Comparison of ENCODE assay signal across 14 cellular contexts in the genomic region with DNA sequence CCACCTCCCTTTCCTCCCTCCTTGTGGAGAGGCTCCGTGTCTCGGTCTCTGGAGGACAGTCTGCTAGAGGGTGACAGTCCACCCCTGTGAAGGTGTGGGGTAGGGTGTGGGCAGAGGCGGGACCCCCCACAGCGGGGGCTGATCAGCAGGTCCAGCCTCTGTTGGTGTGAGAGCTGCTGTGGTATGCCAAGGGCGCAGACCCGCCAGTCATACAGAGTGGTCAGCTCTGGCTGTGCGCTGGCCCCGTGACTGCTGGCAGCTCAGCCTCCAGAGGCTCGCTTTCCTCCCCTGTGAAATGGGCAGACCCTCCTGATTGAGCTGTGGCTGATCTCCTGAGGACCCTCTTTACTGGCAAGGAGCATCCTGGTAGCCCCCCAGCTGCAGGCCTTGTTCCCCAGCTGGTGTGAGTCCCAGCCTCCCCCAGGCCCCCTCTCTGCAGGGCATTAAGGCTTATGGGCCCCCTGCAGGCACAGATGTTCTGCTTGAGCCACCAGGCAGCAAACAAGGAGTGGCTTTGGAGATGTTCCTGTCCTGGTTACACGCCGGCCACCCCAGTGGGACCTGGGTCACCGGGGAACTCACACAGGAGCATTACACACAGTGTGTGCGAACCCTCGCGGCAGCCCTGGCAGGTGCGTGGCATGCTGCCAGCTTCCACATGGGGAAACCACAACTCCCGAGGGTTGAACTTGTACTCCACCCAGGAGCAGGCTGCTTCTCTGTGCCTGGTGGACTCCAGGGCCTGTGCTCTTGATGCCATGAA.
"Had no signal": no experiment of that assay in that cellular context is flagged by ENCODE, and none has a peak within 500 bp of the region (broad histone marks: within the 10 kb centered on the region; RNA-seq: fewer than 3 reads in every experiment).

No MANE protein-coding gene starts in this region.

- DNase-seq: activated CD4-positive, CD25-positive, alpha-beta regulatory T cell treated with anti-CD3 and anti-CD28 coated beads, Interleukin-2, amount 50 U/mL, for 72 hours; activated naive CD4-positive, alpha-beta T cell; activated naive CD8-positive, alpha-beta T cell treated with anti-CD3 and anti-CD28 coated beads, Interleukin-2, amount 10 ng/mL, durations not matched to agents 7 days and 5 days; cortex of kidney; effector CD8-positive, alpha-beta T cell; foreskin fibroblast; kidney glomerular epithelial cell; psoas muscle; right lobe of liver; spleen; stomach; T-helper 9 cell; testis; upper lobe of left lung had no signal

- H3K27ac ChIP-seq: psoas muscle, right lobe of liver, spleen, stomach, testis, upper lobe of left lung had no signal
